In genomic region chr2:70596293-70596692, GRCh38 we compare ENCODE assay signal across 14 cellular contexts. TPM values are rescaled to one million over a fixed set of nuclear protein-coding genes. Genes with fewer than 3 reads are reported as not detected.
DNase-seq lines count a peak whose midpoint lies in the region; ATAC-seq, FAIRE-seq and TF ChIP-seq lines count a peak whose summit lies in the region.
"Had no signal": no experiment of that assay in that cellular context is flagged by ENCODE, and none has a peak within 500 bp of the region (broad histone marks: within the 10 kb centered on the region; RNA-seq: fewer than 3 reads in every experiment).

No MANE protein-coding gene starts in this region.

- no peak overlapping the region for H3K9ac ChIP-seq in smooth muscle cell (ENCODE audit: low read depth)

- H3K36me3 Mint-ChIP-seq in activated CD8-positive, alpha-beta T cell treated with anti-CD3 and anti-CD28 coated beads for 36 hours (ENCODE audit: low read depth) = no peaks in the 10 kb centered on the region
- no peaks in the 10 kb centered on the region for H3K36me3 Mint-ChIP-seq in activated CD8-positive, alpha-beta T cell treated with anti-CD3 and anti-CD28 coated beads, Interleukin-2, amount 10 ng/mL, durations not matched to agents 7 days and 5 days (ENCODE audit: low read depth)

- H3K9me3 ChIP-seq in PC-9 (ENCODE audit: insufficient read depth, low read depth) = no peaks in the 10 kb centered on the region
- peaks cover 2% of the 10 kb centered on the region for H3K9me3 ChIP-seq in smooth muscle cell (replicated peaks; ENCODE audit: low read depth)
- no peaks in the 10 kb centered on the region for H3K9me3 ChIP-seq in small intestine (ENCODE audit: control insufficient read depth, low read depth)
- H3K9me3 ChIP-seq: transverse colon had no signal

- no peak overlapping the region for H3K27ac Mint-ChIP-seq in activated CD8-positive, alpha-beta T cell treated with anti-CD3 and anti-CD28 coated beads for 36 hours
- no peak overlapping the region for H3K27ac Mint-ChIP-seq in activated CD8-positive, alpha-beta T cell treated with anti-CD3 and anti-CD28 coated beads, Interleukin-2, amount 10 ng/mL, durations not matched to agents 7 days and 5 days
- H3K27ac Mint-ChIP-seq: endodermal cell had no signal

- POLR2A ChIA-PET in activated CD8-positive, alpha-beta T cell treated with anti-CD3 and anti-CD28 coated beads for 36 hours (lab: Charles Lee) = interaction anchor here (0.7 kb wide), 1 partner anchor 15 kb away, joined by 3 read pairs; no protein-coding TSS in a partner anchor
- POLR2A ChIA-PET in activated CD8-positive, alpha-beta T cell treated with anti-CD3 and anti-CD28 coated beads, Interleukin-2, amount 10 ng/mL, durations not matched to agents 7 days and 5 days (lab: Charles Lee) = no interaction called here
- POLR2A ChIA-PET in PC-9 (lab: Charles Lee; ENCODE audit: unreplicated experiment) = interaction anchor here (0.5 to 0.8 kb wide), 2 partner anchors 239 to 654 kb away, joined by 5 to 10 read pairs; no protein-coding TSS in a partner anchor

- ATAC-seq in activated CD8-positive, alpha-beta T cell treated with anti-CD3 and anti-CD28 coated beads for 36 hours = peak; percentile 34
- no peak for ATAC-seq in activated CD8-positive, alpha-beta T cell treated with anti-CD3 and anti-CD28 coated beads, Interleukin-2, amount 10 ng/mL, durations not matched to agents 7 days and 5 days
- no peak for ATAC-seq in HG02970 (IDR thresholded peaks at IDR 0.05; ENCODE audit: low FRiP score, unreplicated experiment)

- H3K4me1 ChIP-seq in PC-9 (replicated peaks; ENCODE audit: insufficient read depth) (peaks cover 36% of the 10 kb centered on the region), smooth muscle cell (ENCODE audit: low read depth) (no peaks in the 10 kb centered on the region), small intestine (ENCODE audit: control insufficient read depth in 2 of 2, insufficient read depth in 1 of 2, low read depth in 1 of 2, low read length in 1 of 2) (no peaks in the 10 kb centered on the region)

- DNase-seq in activated CD8-positive, alpha-beta T cell treated with anti-CD3 and anti-CD28 coated beads for 36 hours = no peak
- no peak for DNase-seq in activated CD8-positive, alpha-beta T cell treated with anti-CD3 and anti-CD28 coated beads, Interleukin-2, amount 10 ng/mL, durations not matched to agents 7 days and 5 days
- peak; percentile 62 to 83 for DNase-seq in PC-9
- peak; percentile 52 for DNase-seq in epithelial cell of proximal tubule (ENCODE audit: low read depth)
- DNase-seq in smooth muscle cell (lab: John Stamatoyannopoulos, UW; ENCODE audit: unreplicated experiment) = no peak
- DNase-seq in NCI-H2227 treated with DMSO at 0.1 percent for 48 hours (lab: John Stamatoyannopoulos, UW) = no peak
- no peak for DNase-seq in small intestine
- DNase-seq: aorta, endodermal cell, midbrain, NCI-H146 had no signal

- no peaks in the 10 kb centered on the region for H3K4me1 Mint-ChIP-seq in activated CD8-positive, alpha-beta T cell treated with anti-CD3 and anti-CD28 coated beads for 36 hours (ENCODE audit: low read depth)
- peaks cover 8% of the 10 kb centered on the region for H3K4me1 Mint-ChIP-seq in activated CD8-positive, alpha-beta T cell treated with anti-CD3 and anti-CD28 coated beads, Interleukin-2, amount 10 ng/mL, durations not matched to agents 7 days and 5 days (ENCODE audit: low read depth)
- H3K4me1 Mint-ChIP-seq: endodermal cell had no signal

- no peak for TF ChIP-seq CTCF in activated CD8-positive, alpha-beta T cell treated with anti-CD3 and anti-CD28 coated beads for 36 hours (IDR thresholded peaks at IDR 0.05)
- TF ChIP-seq CTCF in PC-9 (conservative IDR thresholded peaks at IDR 0.05) (no peak), epithelial cell of proximal tubule (conservative IDR thresholded peaks at IDR 0.05; ENCODE audit: low read depth, low read length) (no peak), smooth muscle cell (IDR thresholded peaks at IDR 0.05; ENCODE audit: borderline replicate concordance, insufficient read depth, poor library complexity, severe bottlenecking) (no peak)

- CTCF ChIA-PET in activated CD8-positive, alpha-beta T cell treated with anti-CD3 and anti-CD28 coated beads for 36 hours (lab: Charles Lee) = no interaction called here
- CTCF ChIA-PET in activated CD8-positive, alpha-beta T cell treated with anti-CD3 and anti-CD28 coated beads, Interleukin-2, amount 10 ng/mL, durations not matched to agents 7 days and 5 days (lab: Charles Lee) = interaction anchor here (0.8 kb wide), 1 partner anchor 21 kb away, joined by 4 read pairs; no protein-coding TSS in a partner anchor
- CTCF ChIA-PET in PC-9 (lab: Charles Lee) = interaction anchor here (0.5 to 0.7 kb wide), 2 partner anchors 21 to 295 kb away, joined by 3 read pairs; partner anchors contain the start of gene FAM136A

- H3K27me3 Mint-ChIP-seq in activated CD8-positive, alpha-beta T cell treated with anti-CD3 and anti-CD28 coated beads for 36 hours = peaks cover 2% of the 10 kb centered on the region
- H3K27me3 Mint-ChIP-seq in activated CD8-positive, alpha-beta T cell treated with anti-CD3 and anti-CD28 coated beads, Interleukin-2, amount 10 ng/mL, durations not matched to agents 7 days and 5 days (ENCODE audit: low read depth) = peaks cover 17% of the 10 kb centered on the region

- H4K20me1 ChIP-seq in PC-9 (ENCODE audit: insufficient read depth) (no peaks in the 10 kb centered on the region), smooth muscle cell (ENCODE audit: low read depth) (no peaks in the 10 kb centered on the region)

- H3K9me2 ChIP-seq in PC-9 (ENCODE audit: insufficient read depth) = no peaks in the 10 kb centered on the region

- TSS peak; percentile 63 for BruUV-seq in PC-9 (replicated peaks; lab: Mats Ljungman, UMichigan)

- H3K27ac ChIP-seq in PC-9 (peak overlapping the region; percentile 74), smooth muscle cell (ENCODE audit: low read depth) (peak overlapping the region; percentile 78), small intestine (ENCODE audit: low read depth in 1 of 2, low read length in 1 of 2) (no peak overlapping the region)
- H3K27ac ChIP-seq: transverse colon had no signal

- 67% methylated on average over 6 of the region's 6 CpGs for WGBS in smooth muscle cell (ENCODE audit: low lambda C conversion rate)
- 74 to 85% (median 80%) methylated on average over 6 of the region's 6 CpGs for WGBS in small intestine, 3 donors

- H2AFZ ChIP-seq in PC-9 = peak overlapping the region; percentile 74
- peak overlapping the region; percentile 17 for H2AFZ ChIP-seq in smooth muscle cell (ENCODE audit: low read depth)

- H3K79me2 ChIP-seq in PC-9 (ENCODE audit: low read depth) (no peaks in the 10 kb centered on the region), smooth muscle cell (ENCODE audit: low read depth) (no peaks in the 10 kb centered on the region)

- H3K4me3 Mint-ChIP-seq in activated CD8-positive, alpha-beta T cell treated with anti-CD3 and anti-CD28 coated beads for 36 hours = no peak overlapping the region
- no peak overlapping the region for H3K4me3 Mint-ChIP-seq in activated CD8-positive, alpha-beta T cell treated with anti-CD3 and anti-CD28 coated beads, Interleukin-2, amount 10 ng/mL, durations not matched to agents 7 days and 5 days
- H3K4me3 Mint-ChIP-seq: endodermal cell had no signal

- no peak for FAIRE-seq in small intestine (lab: Jason Lieb, UNC)

- H3K9me3 Mint-ChIP-seq in activated CD8-positive, alpha-beta T cell treated with anti-CD3 and anti-CD28 coated beads for 36 hours = peaks cover 3% of the 10 kb centered on the region
- peaks cover 3% of the 10 kb centered on the region for H3K9me3 Mint-ChIP-seq in activated CD8-positive, alpha-beta T cell treated with anti-CD3 and anti-CD28 coated beads, Interleukin-2, amount 10 ng/mL, durations not matched to agents 7 days and 5 days (ENCODE audit: insufficient read depth)
- H3K9me3 Mint-ChIP-seq: endodermal cell had no signal

- H3K36me3 ChIP-seq in PC-9 (ENCODE audit: low read depth) (no peaks in the 10 kb centered on the region), smooth muscle cell (ENCODE audit: low read depth) (no peaks in the 10 kb centered on the region), small intestine (ENCODE audit: control insufficient read depth in 2 of 2, insufficient read depth in 2 of 2, low read length in 2 of 2) (no peaks in the 10 kb centered on the region)
- H3K36me3 ChIP-seq: transverse colon had no signal

- H3K4me2 ChIP-seq in PC-9 (peak overlapping the region; percentile 69), smooth muscle cell (no peak overlapping the region)

- H3K4me3 ChIP-seq in PC-9 = peak overlapping the region; percentile 19; the same call in 1 of the 2 replicates
- no peak overlapping the region for H3K4me3 ChIP-seq in epithelial cell of proximal tubule (ENCODE audit: low read depth, low read length)
- H3K4me3 ChIP-seq in smooth muscle cell = no peak overlapping the region
- H3K4me3 ChIP-seq in small intestine (ENCODE audit: low read depth in 1 of 2, low read length in 2 of 2) = no peak overlapping the region
- H3K4me3 ChIP-seq: transverse colon had no signal

- intact Hi-C loops in activated CD8-positive, alpha-beta T cell treated with anti-CD3 and anti-CD28 coated beads for 36 hours (cut with micrococcal nuclease) = no loop called here
- intact Hi-C loops in PC-9 (cut with micrococcal nuclease; ENCODE audit: unreplicated experiment) = no loop called here

- H3F3A ChIP-seq in PC-9 (ENCODE audit: insufficient read depth, low read depth) = peaks cover 34% of the 10 kb centered on the region
- H3F3A ChIP-seq in smooth muscle cell (ENCODE audit: low read depth) = no peaks in the 10 kb centered on the region

- H3K27me3 ChIP-seq in PC-9 (ENCODE audit: insufficient read depth, low read depth) (no peaks in the 10 kb centered on the region), smooth muscle cell (ENCODE audit: low read depth) (no peaks in the 10 kb centered on the region), small intestine (ENCODE audit: control insufficient read depth in 2 of 2, insufficient read depth in 2 of 2, low read length in 2 of 2) (no peaks in the 10 kb centered on the region)
- H3K27me3 ChIP-seq: transverse colon had no signal

RNA-seq across cellular contexts. Expression of gene TGFA, which starts 42.7 kb away (rescaled TPM):
- total RNA-seq in activated CD8-positive, alpha-beta T cell treated with anti-CD3 and anti-CD28 coated beads for 36 hours = under 1 TPM; 0.25 to 0.38 TPM
- under 1 TPM in 1 of 2 experiments, not detected in 1; 0.13 TPM for total RNA-seq in activated CD8-positive, alpha-beta T cell treated with anti-CD3 and anti-CD28 coated beads, Interleukin-2, amount 10 ng/mL, durations not matched to agents 7 days and 5 days
- total RNA-seq in PC-9 (2021) = 27.7 and 36.4 TPM in 2 replicates
- 40.1 and 89.1 TPM in 2 replicates for total RNA-seq in epithelial cell of proximal tubule
- total RNA-seq in smooth muscle cell = 2.4 and 3.6 TPM in 2 replicates
- polyA plus RNA-seq in smooth muscle cell = 0.21 TPM in 1 of 2 replicates, not detected in the other
- polyA plus RNA-seq in small intestine = 1 to 10 TPM; 6.3 to 9.6 (median 8.9) TPM
- polyA plus RNA-seq: AG04450 had no signal

Comparison
In these comparisons a context has a peak if more than half of its experiments do, and no peak if none do; other contexts are left out.
1. DNase-seq: peak in PC-9 (2 of 2) and epithelial cell of proximal tubule (single experiment); none in activated CD8-positive, alpha-beta T cell treated with anti-CD3 and anti-CD28 coated beads for 36 hours (single experiment), activated CD8-positive, alpha-beta T cell treated with anti-CD3 and anti-CD28 coated beads, Interleukin-2, amount 10 ng/mL, durations not matched to agents 7 days and 5 days (single experiment), smooth muscle cell (single experiment), NCI-H2227 treated with DMSO at 0.1 percent for 48 hours (single experiment) and small intestine (single experiment).
2. H3K27ac ChIP-seq: peak in PC-9 (single experiment) and smooth muscle cell (single experiment); none in small intestine (0 of 2).